In the genomic region with DNA sequence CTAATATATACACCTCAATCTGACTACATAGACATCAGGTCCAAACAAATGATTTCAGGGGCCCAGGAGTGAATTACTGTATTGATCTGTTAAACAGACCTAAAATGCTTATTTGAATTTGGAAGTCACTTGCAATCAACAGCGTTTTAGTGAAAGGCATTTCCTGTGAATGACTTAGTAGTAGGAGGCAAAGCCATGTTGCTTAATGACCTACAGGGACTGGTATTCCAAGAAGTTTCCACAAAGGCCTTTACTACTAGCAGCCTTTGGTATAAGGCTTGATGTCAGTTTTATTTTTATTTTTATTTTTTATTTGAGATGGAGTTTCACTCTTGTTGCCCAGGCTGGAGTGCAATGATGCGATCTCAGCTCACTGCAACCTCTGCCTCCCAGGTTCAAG, we compare ENCODE assay signal across 1 cellular context.
TF ChIP-seq lines count a peak whose summit lies in the region.

No MANE protein-coding gene starts in this region.

TF ChIP-seq in WTC11, 78 proteins besides CTCF, POLR2A, EP300 and RAD21 (continued from another document):
- TF ChIP-seq ARID4B (CRISPR knock-in tag; IDR thresholded peaks at IDR 0.05; ENCODE audit: borderline replicate concordance), result no peak
- TF ChIP-seq ZNF532 (CRISPR knock-in tag; IDR thresholded peaks at IDR 0.05; ENCODE audit: borderline replicate concordance), result no peak
- no peak for TF ChIP-seq JAZF1 (CRISPR knock-in tag; IDR thresholded peaks at IDR 0.05)
- TF ChIP-seq TEAD1 (CRISPR knock-in tag; IDR thresholded peaks at IDR 0.05), result no peak
- TF ChIP-seq ELF4 (CRISPR knock-in tag; IDR thresholded peaks at IDR 0.05; ENCODE audit: low read depth), result no peak
- no peak for TF ChIP-seq IRF2 (CRISPR knock-in tag; IDR thresholded peaks at IDR 0.05; ENCODE audit: borderline replicate concordance, low read depth)
- no peak for TF ChIP-seq ATF1 (CRISPR knock-in tag; IDR thresholded peaks at IDR 0.05)
- no peak for TF ChIP-seq RORB (CRISPR knock-in tag; IDR thresholded peaks at IDR 0.05)
- TF ChIP-seq ZBTB43 (CRISPR knock-in tag; IDR thresholded peaks at IDR 0.05), result no peak
- no peak for TF ChIP-seq ZNF671 (CRISPR knock-in tag; IDR thresholded peaks at IDR 0.05)
- no peak for TF ChIP-seq SOX15 (CRISPR knock-in tag; IDR thresholded peaks at IDR 0.05)
